In genomic region chr12:51905507-51906438, GRCh38 we compare ENCODE assay signal across 10 cellular contexts. TPM values are rescaled to one million over a fixed set of nuclear protein-coding genes. Genes with fewer than 3 reads are reported as not detected.
A peak's percentile ranks its signal among the peaks of the same experiment; 100 is the strongest.
DNase-seq lines count a peak whose midpoint lies in the region; ATAC-seq, FAIRE-seq and TF ChIP-seq lines count a peak whose summit lies in the region.
"Had no signal": no experiment of that assay in that cellular context is flagged by ENCODE, and none has a peak within 500 bp of the region (broad histone marks: within the 10 kb centered on the region; RNA-seq: fewer than 3 reads in every experiment).

No MANE protein-coding gene starts in this region.

- no peak for ATAC-seq in GM23338
- ATAC-seq in K562 = peak; percentile 91
- ATAC-seq in GM21717 (IDR thresholded peaks at IDR 0.05; ENCODE audit: unreplicated experiment) = no peak

- H4K20me1 ChIP-seq in GM23338 (replicated peaks; ENCODE audit: insufficient read depth) = no peaks in the 10 kb centered on the region; the same call in 1 of the 2 replicates
- H4K20me1 ChIP-seq in K562 (replicated peaks; ENCODE audit: control insufficient read depth, insufficient read depth, low read length) = no peaks in the 10 kb centered on the region
- H4K20me1 ChIP-seq in hepatocyte (ENCODE audit: insufficient read depth, poor library complexity, severe bottlenecking) = no peaks in the 10 kb centered on the region

- H3K27me3 Mint-ChIP-seq in GM23338 (ENCODE audit: insufficient read depth, low read depth, poor library complexity) = peaks cover 27% of the 10 kb centered on the region

- H3K9me2 ChIP-seq in GM23338 (ENCODE audit: insufficient read depth) = no peaks in the 10 kb centered on the region
- H3K9me2 ChIP-seq in hepatocyte (replicated peaks; ENCODE audit: insufficient read depth) = no peaks in the 10 kb centered on the region

- CTCF ChIA-PET in K562 (lab: Yijun Ruan, JAX; ENCODE audit: low intra/inter-chr PET ratio) = no interaction called here

- peak; percentile 98 for FAIRE-seq in K562 (lab: Jason Lieb, UNC)
- no peak for FAIRE-seq in small intestine (lab: Jason Lieb, UNC)

- WGBS in K562 (ENCODE audit: insufficient coverage, low coverage, missing lambda C conversion rate) = 1% methylated on average over 17 of the region's 17 CpGs
- 63% methylated on average over 17 of the region's 17 CpGs for WGBS in hepatocyte (ENCODE audit: low lambda C conversion rate, missing lambda C conversion rate)
- 34 to 48% (median 42%) methylated on average over 17 of the region's 17 CpGs for WGBS in small intestine, 3 donors

- H3K9me3 Mint-ChIP-seq in GM23338 = no peaks in the 10 kb centered on the region

- peak overlapping the region; percentile 97 for H2AFZ ChIP-seq in GM23338
- H2AFZ ChIP-seq in K562 (ENCODE audit: low read depth, low read length) = peak overlapping the region; percentile 82
- H2AFZ ChIP-seq in hepatocyte = peak overlapping the region; percentile 63

- H3K36me3 ChIP-seq in GM23338 (ENCODE audit: insufficient read depth) (no peaks in the 10 kb centered on the region), K562 (ENCODE audit: control insufficient read depth, insufficient read depth, low read length) (no peaks in the 10 kb centered on the region), hepatocyte (replicated peaks; ENCODE audit: insufficient read depth, low read depth) (no peaks in the 10 kb centered on the region), small intestine (ENCODE audit: control insufficient read depth in 2 of 2, insufficient read depth in 2 of 2, low read length in 2 of 2) (no peaks in the 10 kb centered on the region)

- H3K27me3 ChIP-seq in GM23338 (ENCODE audit: insufficient read depth) (peaks cover 61% of the 10 kb centered on the region), K562 (ENCODE audit: control insufficient read depth in 2 of 2, insufficient read depth in 2 of 2, low read length in 2 of 2) (no peaks in the 10 kb centered on the region), hepatocyte (no peaks in the 10 kb centered on the region), small intestine (ENCODE audit: control insufficient read depth in 2 of 2, insufficient read depth in 2 of 2, low read length in 2 of 2) (no peaks in the 10 kb centered on the region)

- in situ Hi-C loops in K562 (cut with MboI) (no loop called here), GM13976 (cut with MboI; ENCODE audit: low sequenced_read_pairs, unreplicated experiment) (no loop called here)

- TF ChIP-seq POLR2A in K562 (conservative IDR thresholded peaks at IDR 0.05) = peak; percentile 84

- H3K9me3 ChIP-seq in K562 (replicated peaks; ENCODE audit: control insufficient read depth, insufficient read depth, low read depth, low read length) (no peaks in the 10 kb centered on the region; the same call in 1 of the 2 replicates), hepatocyte (ENCODE audit: low read depth) (no peaks in the 10 kb centered on the region), small intestine (ENCODE audit: control insufficient read depth, low read depth) (no peaks in the 10 kb centered on the region)

- peak in 1 of 2 experiments; percentile 2; a peak in 1 of 4 replicates for TF ChIP-seq RAD21 in K562 (CRISPR knock-in tag; conservative IDR thresholded peaks at IDR 0.05 in 1 of 2, IDR thresholded peaks at IDR 0.05 in 1 of 2)

- H3K27ac ChIP-seq in GM23338 (ENCODE audit: low read depth) (no peak overlapping the region), K562 (ENCODE audit: extremely low read depth, low read depth, low read length) (peak overlapping the region; percentile 90), hepatocyte (peak overlapping the region; percentile 83), small intestine (ENCODE audit: low read depth in 1 of 2, low read length in 1 of 2) (peak overlapping the region; percentile 0 to 97)
- H3K27ac ChIP-seq: HL-60 had no signal

- no peaks in the 10 kb centered on the region for H3K36me3 Mint-ChIP-seq in GM23338 (ENCODE audit: low read depth)

- peak overlapping the region; percentile 75 to 78; a peak in 3 of 4 replicates for H3K9ac ChIP-seq in K562 (ENCODE audit: insufficient read depth in 1 of 2, low read depth in 2 of 2, low read length in 2 of 2)

- H3K4me2 ChIP-seq in GM23338 (peak overlapping the region; percentile 98; the same call in 1 of the 2 replicates), K562 (ENCODE audit: insufficient read depth, low read length) (peak overlapping the region; percentile 79), hepatocyte (peak overlapping the region; percentile 53)

- POLR2A ChIA-PET in K562 (lab: Yijun Ruan, JAX) = interaction anchor here (0.6 to 2.0 kb wide), 11 partner anchors 9 to 485 kb away, joined by 3 to 9 read pairs (median 4); no protein-coding TSS in a partner anchor

- H3F3A ChIP-seq in GM23338 (replicated peaks; ENCODE audit: low read depth) = peaks cover 7% of the 10 kb centered on the region

- DNase-seq in GM23338 (ENCODE audit: low spot score) (no peak), K562 (ENCODE audit: extremely low read depth in 1 of 4, low spot score in 3 of 4) (peak; percentile 66 to 97 (median 80)), hepatocyte (ENCODE audit: low spot score) (peak; percentile 45), small intestine (peak; percentile 49), GM13976 (ENCODE audit: low spot score) (no peak), C1 segment of cervical spinal cord (lab: John Stamatoyannopoulos, UW) (no peak)
- DNase-seq in NK-92 treated with Interleukin-12 subunit alpha and Interleukin-12 subunit beta, amount 100 ng/mL, for 24 hours (lab: John Stamatoyannopoulos, UW) = no peak
- DNase-seq: kidney glomerular epithelial cell had no signal

- no peaks in the 10 kb centered on the region for H3K79me2 ChIP-seq in GM23338 (replicated peaks; ENCODE audit: insufficient read depth)
- H3K79me2 ChIP-seq in K562 (ENCODE audit: control insufficient read depth, insufficient read depth, low read length) = no peaks in the 10 kb centered on the region
- H3K79me2 ChIP-seq in hepatocyte = no peaks in the 10 kb centered on the region

- BruUV-seq in K562 (replicated peaks; lab: Mats Ljungman, UMichigan) = no TSS peak

- H3K4me3 ChIP-seq in GM23338 (peak overlapping the region; percentile 77; the same call in 1 of the 2 replicates), K562 (peak overlapping the region; percentile 32), hepatocyte (no peak overlapping the region), small intestine (ENCODE audit: low read depth in 1 of 2, low read length in 2 of 2) (no peak overlapping the region)

- H3K4me1 ChIP-seq in GM23338 (ENCODE audit: insufficient read depth) (peaks cover 15% of the 10 kb centered on the region), K562 (replicated peaks in 1 of 2; ENCODE audit: control insufficient read depth in 2 of 2, insufficient read depth in 2 of 2, low read length in 2 of 2) (peaks cover 40 to 45% of the 10 kb centered on the region in 2 experiments), hepatocyte (ENCODE audit: insufficient read depth) (peaks cover 22% of the 10 kb centered on the region), small intestine (ENCODE audit: control insufficient read depth in 2 of 2, insufficient read depth in 1 of 2, low read depth in 1 of 2, low read length in 1 of 2) (peaks cover 0 to 6% of the 10 kb centered on the region in 2 donors)

- TF ChIP-seq EP300 in K562 (IDR thresholded peaks at IDR 0.05; ENCODE audit: low read length) = peak; percentile 94

- H3K27ac Mint-ChIP-seq in GM23338 = no peak overlapping the region

- H3K9me1 ChIP-seq in K562 (ENCODE audit: control insufficient read depth, insufficient read depth, low read length) = no peaks in the 10 kb centered on the region

- peaks cover 14% of the 10 kb centered on the region for H3K4me1 Mint-ChIP-seq in GM23338

- H3K4me3 Mint-ChIP-seq in GM23338 = peak overlapping the region; percentile 67

- TF ChIP-seq CTCF in GM23338 (conservative IDR thresholded peaks at IDR 0.05; ENCODE audit: low read depth in 2 of 2) (no peak), K562 (IDR thresholded peaks at IDR 0.05 in 2 of 3, conservative IDR thresholded peaks at IDR 0.05 in 1 of 3; ENCODE audit: insufficient read depth in 2 of 3, low read depth in 1 of 3, low read length in 3 of 3) (no peak), hepatocyte (IDR thresholded peaks at IDR 0.05; ENCODE audit: poor library complexity) (no peak), GM13976 (IDR thresholded peaks at IDR 0.05; ENCODE audit: borderline replicate concordance, control extremely low read depth, extremely low read depth, insufficient read depth, missing control alignments) (no peak)

- intact Hi-C loops in K562 (cut with micrococcal nuclease) = no loop called here

RNA-seq across cellular contexts. Expression of gene ACVRL1, which starts 1.5 kb away (rescaled TPM):
- total RNA-seq in GM23338 (2014; rRNA removed; shearing (Covaris generic)) = 0.28 and 0.62 TPM in 2 replicates
- polyA plus RNA-seq in GM23338 (2016; fragmentation: Nextera tagmentation; extraction: Ambion mirVana) = 0.23 TPM in 1 of 2 replicates, not detected in the other
- 1.3 and 3.5 TPM in 2 replicates for total RNA-seq in K562 (2011; cell fraction: chromatin; rRNA removed; ENCODE audit: low replicate concordance)
- total RNA-seq in K562 (2011; cell fraction: nucleolus; rRNA removed) = 2.1 and 2.7 TPM in 2 replicates
- total RNA-seq in K562 (2011; cell fraction: nucleoplasm; rRNA removed) = 1.2 and 2.4 TPM in 2 replicates
- 0.20 and 0.91 TPM in 2 replicates for total RNA-seq in K562 (2014; rRNA removed)
- total RNA-seq in K562 (2014; rRNA removed; fragmentation: Illumina TruSeq; extraction: Trizol) = 0.06 and 0.22 TPM in 2 replicates
- 0.36 and 0.87 TPM in 2 replicates for total RNA-seq in K562 (2015; rRNA removed; fragmentation: Illumina TruSeq; extraction: Trizol)
- total RNA-seq in K562 (2021) = 1.3 and 1.4 TPM in 2 replicates
- polyA plus RNA-seq in K562 (2011; rRNA removed) = 0.26 and 0.83 TPM in 2 replicates
- polyA plus RNA-seq in K562 (2011; cell fraction: cytosol; rRNA removed) = 0.39 and 0.47 TPM in 2 replicates
- polyA plus RNA-seq in K562 (2011; cell fraction: nucleus; rRNA removed) = 2.0 and 2.1 TPM in 2 replicates
- 1.2 and 5.1 TPM in 2 replicates for polyA plus RNA-seq in K562 (2012)
- polyA plus RNA-seq in K562 (2014; fragmentation: Illumina TruSeq; extraction: Trizol) = 0.30 and 0.71 TPM in 2 replicates
- polyA plus RNA-seq in K562 (2014; fragmentation: Nextera tagmentation; extraction: Ambion mirVana) = under 1 TPM; 0.07 to 0.11 TPM
- 0.42 and 0.45 TPM in 2 replicates for polyA plus RNA-seq in K562 (2014; rRNA removed)
- polyA minus RNA-seq in K562 (2011; rRNA and poly(A)+ RNA removed) = 0.28 and 1.2 TPM in 2 replicates
- polyA minus RNA-seq in K562 (2011; cell fraction: cytosol; rRNA and poly(A)+ RNA removed) = not detected in 2 replicates
- polyA minus RNA-seq in K562 (2011; cell fraction: nucleus; rRNA and poly(A)+ RNA removed) = 0.94 and 1.7 TPM in 2 replicates
- 4.6 and 11.6 TPM in 2 replicates for total RNA-seq in hepatocyte
- polyA plus RNA-seq in hepatocyte = 1.4 and 2.4 TPM in 2 replicates
- 10 to 100 TPM in 1 of 3 donors, 1 to 10 TPM in 1, under 1 TPM in 1; 0.89 to 44.2 (median 4.6) TPM for polyA plus RNA-seq in small intestine

RNA-seq across cellular contexts. Expression of gene ANKRD33, which starts 17.9 kb away (rescaled TPM):
- 0.27 and 1.7 TPM in 2 replicates for total RNA-seq in GM23338 (2014; rRNA removed; shearing (Covaris generic))
- polyA plus RNA-seq in GM23338 (2016; fragmentation: Nextera tagmentation; extraction: Ambion mirVana) = 0.27 and 0.42 TPM in 2 replicates
- 0.21 and 0.51 TPM in 2 replicates for total RNA-seq in K562 (2011; cell fraction: chromatin; rRNA removed; ENCODE audit: low replicate concordance)
- total RNA-seq in K562 (2011; cell fraction: nucleolus; rRNA removed) = 0.39 and 0.50 TPM in 2 replicates
- total RNA-seq in K562 (2011; cell fraction: nucleoplasm; rRNA removed) = 0.31 and 0.37 TPM in 2 replicates
- total RNA-seq in K562 (2014; rRNA removed) = not detected in 2 replicates
- 0.07 and 0.10 TPM in 2 replicates for total RNA-seq in K562 (2014; rRNA removed; fragmentation: Illumina TruSeq; extraction: Trizol)
- 0.11 and 0.23 TPM in 2 replicates for total RNA-seq in K562 (2015; rRNA removed; fragmentation: Illumina TruSeq; extraction: Trizol)
- total RNA-seq in K562 (2021) = 0.20 TPM in 1 of 2 replicates, not detected in the other
- polyA plus RNA-seq in K562 (2011; rRNA removed) = 0.06 and 0.08 TPM in 2 replicates
- polyA plus RNA-seq in K562 (2011; cell fraction: cytosol; rRNA removed) = 0.04 TPM in 1 of 2 replicates, not detected in the other
- polyA plus RNA-seq in K562 (2011; cell fraction: nucleus; rRNA removed) = 0.18 and 0.47 TPM in 2 replicates
- polyA plus RNA-seq in K562 (2012) = 0.17 and 3.1 TPM in 2 replicates
- 0.04 TPM in 1 of 2 replicates, not detected in the other for polyA plus RNA-seq in K562 (2014; fragmentation: Illumina TruSeq; extraction: Trizol)
- polyA plus RNA-seq in K562 (2014; fragmentation: Nextera tagmentation; extraction: Ambion mirVana) = not detected
- polyA plus RNA-seq in K562 (2014; rRNA removed) = 0.11 TPM in 1 of 2 replicates, not detected in the other
- not detected in 2 replicates for polyA minus RNA-seq in K562 (2011; rRNA and poly(A)+ RNA removed)
- not detected in 2 replicates for polyA minus RNA-seq in K562 (2011; cell fraction: cytosol; rRNA and poly(A)+ RNA removed)
- polyA minus RNA-seq in K562 (2011; cell fraction: nucleus; rRNA and poly(A)+ RNA removed) = 0.27 and 0.44 TPM in 2 replicates
- total RNA-seq in hepatocyte = not detected in 2 replicates
- 0.12 and 0.29 TPM in 2 replicates for polyA plus RNA-seq in hepatocyte
- polyA plus RNA-seq in small intestine = not detected

RNA-seq across cellular contexts. Expression of gene ACVR1B, which starts 45.7 kb away (rescaled TPM):
- total RNA-seq in GM23338 (2014; rRNA removed; shearing (Covaris generic)) = 7.5 and 7.8 TPM in 2 replicates
- polyA plus RNA-seq in GM23338 (2016; fragmentation: Nextera tagmentation; extraction: Ambion mirVana) (2.4 and 2.6 TPM in 2 replicates), K562 (2011; rRNA removed) (8.0 and 8.4 TPM in 2 replicates), K562 (2014; fragmentation: Illumina TruSeq; extraction: Trizol) (9.9 and 10.8 TPM in 2 replicates), K562 (2014; fragmentation: Nextera tagmentation; extraction: Ambion mirVana) (under 1 TPM; 0.97 to 0.98 TPM), K562 (2014; rRNA removed) (7.2 and 11.3 TPM in 2 replicates), hepatocyte (4.8 and 5.7 TPM in 2 replicates), small intestine (10 to 100 TPM; 11.6 to 27.9 (median 15.0) TPM)
- total RNA-seq in K562 (2011; cell fraction: chromatin; rRNA removed; ENCODE audit: low replicate concordance) = 23.4 and 35.1 TPM in 2 replicates
- total RNA-seq in K562 (2011; cell fraction: nucleolus; rRNA removed) = 25.7 and 30.9 TPM in 2 replicates
- total RNA-seq in K562 (2011; cell fraction: nucleoplasm; rRNA removed) = 34.2 and 41.3 TPM in 2 replicates
- total RNA-seq in K562 (2014; rRNA removed) (6.8 and 8.6 TPM in 2 replicates), K562 (2014; rRNA removed; fragmentation: Illumina TruSeq; extraction: Trizol) (5.9 and 6.7 TPM in 2 replicates), K562 (2015; rRNA removed; fragmentation: Illumina TruSeq; extraction: Trizol) (5.9 and 6.9 TPM in 2 replicates), K562 (2021) (10.3 and 15.1 TPM in 2 replicates), hepatocyte (16.3 and 22.4 TPM in 2 replicates)
- 7.8 and 8.1 TPM in 2 replicates for polyA plus RNA-seq in K562 (2011; cell fraction: cytosol; rRNA removed)
- polyA plus RNA-seq in K562 (2011; cell fraction: nucleus; rRNA removed) = 11.1 and 12.6 TPM in 2 replicates
- 7.8 and 12.4 TPM in 2 replicates for polyA plus RNA-seq in K562 (2012)
- polyA minus RNA-seq in K562 (2011; rRNA and poly(A)+ RNA removed) = 12.3 and 13.4 TPM in 2 replicates
- 5.4 and 7.0 TPM in 2 replicates for polyA minus RNA-seq in K562 (2011; cell fraction: cytosol; rRNA and poly(A)+ RNA removed)
- 4.3 and 6.0 TPM in 2 replicates for polyA minus RNA-seq in K562 (2011; cell fraction: nucleus; rRNA and poly(A)+ RNA removed)

RNA-seq across cellular contexts. Expression of gene FIGNL2, which starts 57.3 kb away (rescaled TPM):
- 4.1 and 5.2 TPM in 2 replicates for total RNA-seq in GM23338 (2014; rRNA removed; shearing (Covaris generic))
- polyA plus RNA-seq in GM23338 (2016; fragmentation: Nextera tagmentation; extraction: Ambion mirVana) = 1.1 and 1.4 TPM in 2 replicates
- 0.07 TPM in 1 of 2 replicates, not detected in the other for total RNA-seq in K562 (2011; cell fraction: chromatin; rRNA removed; ENCODE audit: low replicate concordance)
- total RNA-seq in K562 (2011; cell fraction: nucleolus; rRNA removed) = 0.17 TPM in 1 of 2 replicates, not detected in the other
- not detected in 2 replicates for total RNA-seq in K562 (2011; cell fraction: nucleoplasm; rRNA removed)
- not detected in 2 replicates for total RNA-seq in K562 (2014; rRNA removed)
- not detected in 2 replicates for total RNA-seq in K562 (2014; rRNA removed; fragmentation: Illumina TruSeq; extraction: Trizol)
- not detected in 2 replicates for total RNA-seq in K562 (2015; rRNA removed; fragmentation: Illumina TruSeq; extraction: Trizol)
- total RNA-seq in K562 (2021) = not detected in 2 replicates
- 0.01 TPM in 1 of 2 replicates, not detected in the other for polyA plus RNA-seq in K562 (2011; rRNA removed)
- 0.01 TPM in 1 of 2 replicates, not detected in the other for polyA plus RNA-seq in K562 (2011; cell fraction: cytosol; rRNA removed)
- 0.04 TPM in 1 of 2 replicates, not detected in the other for polyA plus RNA-seq in K562 (2011; cell fraction: nucleus; rRNA removed)
- not detected in 2 replicates for polyA plus RNA-seq in K562 (2012)
- polyA plus RNA-seq in K562 (2014; fragmentation: Illumina TruSeq; extraction: Trizol) = not detected in 2 replicates
- polyA plus RNA-seq in K562 (2014; fragmentation: Nextera tagmentation; extraction: Ambion mirVana) = not detected
- not detected in 2 replicates for polyA plus RNA-seq in K562 (2014; rRNA removed)
- polyA minus RNA-seq in K562 (2011; rRNA and poly(A)+ RNA removed) = not detected in 2 replicates
- polyA minus RNA-seq in K562 (2011; cell fraction: cytosol; rRNA and poly(A)+ RNA removed) = not detected in 2 replicates
- not detected in 2 replicates for polyA minus RNA-seq in K562 (2011; cell fraction: nucleus; rRNA and poly(A)+ RNA removed)
- total RNA-seq in hepatocyte = 2.1 and 3.2 TPM in 2 replicates
- polyA plus RNA-seq in hepatocyte = 1.1 and 1.9 TPM in 2 replicates
- polyA plus RNA-seq in small intestine = under 1 TPM in 1 of 3 donors, not detected in 2; 0.39 TPM

Comparison
In these comparisons a context has a peak if more than half of its experiments do, and no peak if none do; other contexts are left out.
1. DNase-seq: peak in K562 (4 of 4), hepatocyte (single experiment) and small intestine (single experiment); none in GM23338 (single experiment), GM13976 (single experiment), NK-92 treated with Interleukin-12 subunit alpha and Interleukin-12 subunit beta, amount 100 ng/mL, for 24 hours (single experiment) and C1 segment of cervical spinal cord (0 of 14).
2. H3K4me3 ChIP-seq: peak in GM23338 (single experiment) and K562 (single experiment); none in hepatocyte (single experiment) and small intestine (0 of 2).
3. Peak in every context shown above with its lines, with median percentiles within 50 percentile points of each other: H2AFZ ChIP-seq and H3K4me2 ChIP-seq.